ENCODE assay signal across 1 cellular context in the genomic region with DNA sequence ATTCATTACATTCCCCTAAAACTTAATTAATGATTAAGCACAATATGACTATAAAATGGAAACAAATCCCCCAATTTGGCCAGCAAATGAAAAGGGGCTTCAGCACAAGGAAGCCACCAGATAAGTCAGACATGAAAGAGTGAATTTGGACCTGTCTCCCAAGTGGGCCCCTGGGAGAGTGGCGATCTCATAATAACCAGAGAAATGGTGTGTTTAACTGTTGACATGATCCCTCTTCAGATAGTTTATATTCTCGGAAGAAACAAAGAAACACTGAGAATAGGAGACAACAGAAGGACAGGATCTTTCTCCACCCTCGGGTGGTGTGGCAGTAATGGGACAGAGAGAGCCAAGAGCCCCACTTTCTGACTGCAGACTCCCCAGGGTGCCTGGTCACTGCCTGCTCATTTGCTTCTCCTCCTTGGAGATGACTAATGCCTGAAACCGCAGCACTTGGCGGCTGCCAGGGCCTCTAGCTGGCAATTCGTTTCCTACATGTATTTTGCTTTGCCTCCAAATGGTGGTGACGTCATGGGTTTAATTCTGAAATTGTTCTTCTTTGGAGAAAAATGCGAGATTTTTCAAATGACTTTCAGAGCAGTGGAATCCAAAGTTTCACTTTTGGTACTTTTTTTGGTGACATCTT.
A peak's percentile ranks its signal among the peaks of the same experiment; 100 is the strongest.
TF ChIP-seq lines count a peak whose summit lies in the region.

No MANE protein-coding gene starts in this region.

TF ChIP-seq in K562, 482 proteins besides CTCF, POLR2A, EP300 and RAD21 (continued from another document):
- TF ChIP-seq ZNF407 (IDR thresholded peaks at IDR 0.05; ENCODE audit: low read depth) (no peak), FOXK1 (CRISPR knock-in tag; IDR thresholded peaks at IDR 0.05; ENCODE audit: borderline replicate concordance) (no peak), JUNB (CRISPR knock-in tag; conservative IDR thresholded peaks at IDR 0.05) (0 out of 2 replicates have a peak, but pooled peaks have one; percentile 21), FOXO4 (CRISPR knock-in tag; IDR thresholded peaks at IDR 0.05) (no peak), PPARD (CRISPR knock-in tag; IDR thresholded peaks at IDR 0.05) (no peak), ATF7 (IDR thresholded peaks at IDR 0.05) (peak; percentile 55; the same call in 1 of the 2 replicates), NFYB (IDR thresholded peaks at IDR 0.05; ENCODE audit: extremely low read depth, insufficient read length) (no peak), ZNF592 (IDR thresholded peaks at IDR 0.05) (no peak), JUND (IDR thresholded peaks at IDR 0.05; ENCODE audit: borderline replicate concordance, low read depth, low read length) (no peak), JUND (tag; IDR thresholded peaks at IDR 0.05; ENCODE audit: borderline replicate concordance, low read depth, low read length) (peak; percentile 13; the same call in 1 of the 3 replicates), ZNF77 (CRISPR knock-in tag; IDR thresholded peaks at IDR 0.05) (no peak)
- TF ChIP-seq, protein P1, sequence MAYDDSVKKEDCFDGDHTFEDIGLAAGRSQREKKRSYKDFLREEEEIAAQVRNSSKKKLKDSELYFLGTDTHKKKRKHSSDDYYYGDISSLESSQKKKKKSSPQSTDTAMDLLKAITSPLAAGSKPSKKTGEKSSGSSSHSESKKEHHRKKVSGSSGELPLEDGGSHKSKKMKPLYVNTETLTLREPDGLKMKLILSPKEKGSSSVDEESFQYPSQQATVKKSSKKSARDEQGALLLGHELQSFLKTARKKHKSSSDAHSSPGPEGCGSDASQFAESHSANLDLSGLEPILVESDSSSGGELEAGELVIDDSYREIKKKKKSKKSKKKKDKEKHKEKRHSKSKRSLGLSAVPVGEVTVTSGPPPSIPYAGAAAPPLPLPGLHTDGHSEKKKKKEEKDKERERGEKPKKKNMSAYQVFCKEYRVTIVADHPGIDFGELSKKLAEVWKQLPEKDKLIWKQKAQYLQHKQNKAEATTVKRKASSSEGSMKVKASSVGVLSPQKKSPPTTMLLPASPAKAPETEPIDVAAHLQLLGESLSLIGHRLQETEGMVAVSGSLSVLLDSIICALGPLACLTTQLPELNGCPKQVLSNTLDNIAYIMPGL (CRISPR knock-in tag; IDR thresholded peaks at IDR 0.05): no peak
